In the genomic region with DNA sequence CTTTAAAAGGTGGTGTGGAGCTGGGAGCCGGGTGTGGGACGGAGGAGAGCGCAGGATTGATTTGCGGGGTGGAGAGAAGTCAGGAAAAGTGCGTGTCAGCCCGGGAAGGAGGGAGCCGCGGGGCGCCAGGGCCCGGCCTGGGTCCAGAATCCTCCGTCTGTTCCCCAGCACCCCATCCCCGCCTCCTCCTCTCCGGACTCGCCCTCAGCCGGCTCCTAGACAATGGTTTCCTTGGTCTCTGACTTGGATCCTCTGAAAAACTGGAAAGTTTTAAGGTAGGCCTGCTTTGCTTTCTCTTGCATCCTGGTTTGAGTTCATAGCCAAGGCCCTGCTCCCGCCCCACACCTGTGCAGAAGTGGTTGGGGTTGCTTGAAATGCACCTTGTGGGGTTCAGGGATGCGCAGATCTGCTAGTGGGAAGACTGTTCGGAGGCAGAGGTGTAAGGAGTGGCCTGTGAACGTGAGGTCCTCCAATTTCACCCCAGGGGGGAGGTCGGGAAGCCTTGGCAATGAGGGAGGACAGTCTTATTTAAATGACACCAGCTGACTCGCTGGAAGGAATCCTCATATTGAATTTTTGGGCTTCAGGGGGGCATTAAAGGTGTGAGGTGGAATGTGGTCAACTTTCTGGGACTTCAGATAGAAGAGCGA, we compare ENCODE assay signal across 11 cellular contexts.
A peak's percentile ranks its signal among the peaks of the same experiment; 100 is the strongest.
DNase-seq lines count a peak whose midpoint lies in the region; ATAC-seq and TF ChIP-seq lines count a peak whose summit lies in the region.
"Had no signal": no experiment of that assay in that cellular context is flagged by ENCODE, and none has a peak within 500 bp of the region (broad histone marks: within the 10 kb centered on the region; RNA-seq: fewer than 3 reads in every experiment).

No MANE protein-coding gene starts in this region.

- POLR2A ChIA-PET in PC-3 (lab: Charles Lee; ENCODE audit: unreplicated experiment): no interaction called here

- H3K9me2 ChIP-seq in PC-3 (replicated peaks; ENCODE audit: low read length): no peaks in the 10 kb centered on the region

- H3K4me3 ChIP-seq in colonic mucosa: no peak overlapping the region
- peak overlapping the region; percentile 39; the same call in 1 of the 2 replicates for H3K4me3 ChIP-seq in iPS-20b (ENCODE audit: low read length)
- no peak overlapping the region for H3K4me3 ChIP-seq in PC-3 (ENCODE audit: low read length)

- CTCF ChIA-PET in PC-3 (lab: Charles Lee): no interaction called here

- H3K36me3 ChIP-seq in colonic mucosa (no peaks in the 10 kb centered on the region), iPS-20b (ENCODE audit: insufficient read depth, low read depth, low read length) (no peaks in the 10 kb centered on the region), PC-3 (ENCODE audit: low read depth, low read length) (no peaks in the 10 kb centered on the region)

- intact Hi-C loops in colonic mucosa (cut with DNase I) (no loop called here), sciatic nerve (cut with DNase I) (no loop called here), PC-3 (cut with micrococcal nuclease) (no loop called here)

- DNase-seq in GM03348 (ENCODE audit: low spot score) (peak; percentile 53), colonic mucosa (no peak), sciatic nerve (ENCODE audit: low spot score) (peak; percentile 68), COLO829 (ENCODE audit: low spot score) (no peak), HPDE6-E6E7 (ENCODE audit: extremely low spot score) (no peak), Kasumi-1 (lab: John Stamatoyannopoulos, UW) (no peak), PC-3 (no peak)
- DNase-seq: activated CD8-positive, alpha-beta T cell treated with anti-CD3 and anti-CD28 coated beads, Interleukin-2, amount 10 ng/mL, durations not matched to agents 7 days and 5 days; NCI-H526 treated with DMSO at 0.1 percent for 48 hours had no signal

- no peak overlapping the region for H2AFZ ChIP-seq in PC-3 (ENCODE audit: low read length)

- H3K9me3 ChIP-seq in colonic mucosa: no peaks in the 10 kb centered on the region
- no peaks in the 10 kb centered on the region for H3K9me3 ChIP-seq in iPS-20b (ENCODE audit: insufficient read depth, low read depth, low read length)
- H3K9me3 ChIP-seq in PC-3 (ENCODE audit: low read length): no peaks in the 10 kb centered on the region

- H4K20me1 ChIP-seq in PC-3 (ENCODE audit: low read length): no peaks in the 10 kb centered on the region

- no peaks in the 10 kb centered on the region for H3K79me2 ChIP-seq in PC-3 (ENCODE audit: low read length)

- BruUV-seq in PC-3 (replicated peaks; lab: Mats Ljungman, UMichigan): no TSS peak

- H3K27ac ChIP-seq in colonic mucosa (peak overlapping the region; percentile 47), iPS-20b (ENCODE audit: low read length) (no peak overlapping the region), PC-3 (ENCODE audit: low read length) (no peak overlapping the region)
- H3K27ac ChIP-seq: KMS-11 had no signal

- peak overlapping the region; percentile 15 to 47 for H3K9ac ChIP-seq in colonic mucosa (ENCODE audit: low read depth in 2 of 2, low read length in 2 of 2)
- H3K9ac ChIP-seq in iPS-20b (ENCODE audit: low read depth, low read length): peak overlapping the region; percentile 70; the same call in 1 of the 2 replicates
- no peak overlapping the region for H3K9ac ChIP-seq in PC-3 (ENCODE audit: low read length)
- H3K9ac ChIP-seq: KMS-11 had no signal

- no peaks in the 10 kb centered on the region for H3F3A ChIP-seq in PC-3 (ENCODE audit: low read length, unreplicated experiment)

- H3K27me3 ChIP-seq in colonic mucosa (no peaks in the 10 kb centered on the region), iPS-20b (ENCODE audit: insufficient read depth, low read length) (peaks cover 9% of the 10 kb centered on the region; the same call in 1 of the 2 replicates), PC-3 (ENCODE audit: low read length) (no peaks in the 10 kb centered on the region)

- TF ChIP-seq CTCF in colonic mucosa (IDR thresholded peaks at IDR 0.05) (no peak), PC-3 (conservative IDR thresholded peaks at IDR 0.05; ENCODE audit: low read depth, low read length) (no peak)

- ATAC-seq in sciatic nerve (peak; percentile 50), PC-3 (no peak)
- ATAC-seq: activated CD8-positive, alpha-beta T cell treated with anti-CD3 and anti-CD28 coated beads, Interleukin-2, amount 10 ng/mL, durations not matched to agents 7 days and 5 days had no signal

- no peaks in the 10 kb centered on the region for H3K4me1 ChIP-seq in colonic mucosa
- H3K4me1 ChIP-seq in iPS-20b (ENCODE audit: insufficient read depth, low read length): peaks cover 38% of the 10 kb centered on the region
- 0 out of 2 replicates have a peak, but pooled peaks cover 3% of the 10 kb centered on the region for H3K4me1 ChIP-seq in PC-3 (ENCODE audit: insufficient read depth, low read length)

- H3K4me2 ChIP-seq in PC-3 (ENCODE audit: low read length): no peak overlapping the region
- H3K4me2 ChIP-seq: KMS-11 had no signal

Comparison
In these comparisons a context has a peak if more than half of its experiments do, and no peak if none do; other contexts are left out.
1. DNase-seq: peak in GM03348 (single experiment) and sciatic nerve (single experiment); none in colonic mucosa (single experiment), COLO829 (single experiment), HPDE6-E6E7 (single experiment), Kasumi-1 (0 of 2) and PC-3 (single experiment).